Comparison of ENCODE assay signal across 22 cellular contexts in the genomic region with DNA sequence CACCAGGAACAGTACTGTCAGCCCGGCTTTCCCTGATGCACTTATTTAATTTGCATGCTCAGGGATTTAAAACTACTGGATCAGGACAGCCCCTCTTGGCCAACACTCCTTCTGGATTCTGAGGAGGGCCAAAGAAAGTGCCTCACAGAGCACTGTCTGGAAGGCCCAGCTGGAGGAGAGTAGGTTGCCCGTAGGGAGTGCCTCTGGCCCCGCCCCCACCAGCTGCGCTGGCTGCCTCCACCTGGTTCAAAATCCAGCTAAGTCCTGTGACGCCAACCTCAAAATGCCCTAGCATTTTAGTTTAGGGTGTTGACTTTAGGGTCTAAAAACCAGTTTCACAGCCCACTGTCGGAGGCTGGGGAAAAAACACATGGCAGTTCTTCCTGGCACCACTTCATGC. TPM values are rescaled to one million over a fixed set of nuclear protein-coding genes. Genes with fewer than 3 reads are reported as not detected.
DNase-seq lines count a peak whose midpoint lies in the region; ATAC-seq and TF ChIP-seq lines count a peak whose summit lies in the region.
"Had no signal": no experiment of that assay in that cellular context is flagged by ENCODE, and none has a peak within 500 bp of the region (broad histone marks: within the 10 kb centered on the region; RNA-seq: fewer than 3 reads in every experiment).

No MANE protein-coding gene starts in this region.

- no peak for TF ChIP-seq POLR2A in transverse colon (IDR thresholded peaks at IDR 0.05)

- H3K4me3 ChIP-seq in transverse colon: no peak overlapping the region
- H3K4me3 ChIP-seq: esophagus muscularis mucosa, HAP-1 had no signal

- no peak overlapping the region for H3K27ac Mint-ChIP-seq in Calu3 (ENCODE audit: unreplicated experiment)
- H3K27ac Mint-ChIP-seq: activated naive CD8-positive, alpha-beta T cell treated with anti-CD3 and anti-CD28 coated beads, Interleukin-2, amount 50 U/mL, for 24 hours; nephron progenitor cell; WTC11 had no signal

- H3K9me3 Mint-ChIP-seq in Calu3 (ENCODE audit: low read depth, unreplicated experiment): no peaks in the 10 kb centered on the region
- H3K9me3 Mint-ChIP-seq: activated naive CD8-positive, alpha-beta T cell treated with anti-CD3 and anti-CD28 coated beads, Interleukin-2, amount 50 U/mL, for 24 hours; nephron progenitor cell; WTC11 had no signal

- no peaks in the 10 kb centered on the region for H3K9me3 ChIP-seq in transverse colon
- H3K9me3 ChIP-seq: esophagus muscularis mucosa, HAP-1 had no signal

- DNase-seq in Right ventricle myocardium inferior (ENCODE audit: missing footprints): no peak
- DNase-seq in cardiac septum (ENCODE audit: low spot score): no peak
- DNase-seq in SHP77 treated with DMSO at 0.1 percent for 48 hours (lab: John Stamatoyannopoulos, UW): peak; percentile 20
- DNase-seq in left cardiac atrium: no peak
- DNase-seq in transverse colon: peak; percentile 41
- DNase-seq in Calu3: no peak
- no peak for DNase-seq in Ammon's horn (ENCODE audit: low spot score)
- DNase-seq in C1 segment of cervical spinal cord (lab: John Stamatoyannopoulos, UW): no peak
- DNase-seq: activated CD4-positive, alpha-beta T cell treated with anti-CD3 and anti-CD28 coated beads, Interleukin-2, amount 50 U/mL, for 4 hours; activated CD8-positive, alpha-beta memory T cell treated with anti-CD3 and anti-CD28 coated beads, Interleukin-2, amount 50 U/mL, for 48 hours; activated naive CD8-positive, alpha-beta T cell treated with anti-CD3 and anti-CD28 coated beads, Interleukin-2, amount 50 U/mL, for 24 hours; DMS153; effector memory CD4-positive, alpha-beta T cell; NCI-H146; NCI-H345; nephron progenitor cell; RPMI8226 had no signal

- H3K4me1 Mint-ChIP-seq in Calu3 (ENCODE audit: low read depth, unreplicated experiment): no peaks in the 10 kb centered on the region

- CTCF ChIA-PET in Calu3 (lab: Charles Lee): no interaction called here

- peak overlapping the region in 1 of 4 donors; percentile 3 for H3K27ac ChIP-seq in transverse colon
- H3K27ac ChIP-seq: C4-2B, esophagus muscularis mucosa had no signal

- no peaks in the 10 kb centered on the region for H3K27me3 Mint-ChIP-seq in Calu3 (ENCODE audit: unreplicated experiment)
- H3K27me3 Mint-ChIP-seq: activated naive CD8-positive, alpha-beta T cell treated with anti-CD3 and anti-CD28 coated beads, Interleukin-2, amount 50 U/mL, for 24 hours had no signal

- 72% methylated on average over 6 of the region's 6 CpGs; no CpG with 5 or more reads in 1 of the 2 donors for WGBS in transverse colon (ENCODE audit: low coverage in 1 of 2), 2 donors

- H3K36me3 Mint-ChIP-seq in Calu3 (ENCODE audit: insufficient read depth, unreplicated experiment): no peaks in the 10 kb centered on the region
- H3K36me3 Mint-ChIP-seq: WTC11 had no signal

- no peak overlapping the region for H3K4me3 Mint-ChIP-seq in Calu3 (ENCODE audit: low read depth, unreplicated experiment)
- H3K4me3 Mint-ChIP-seq: activated naive CD8-positive, alpha-beta T cell treated with anti-CD3 and anti-CD28 coated beads, Interleukin-2, amount 50 U/mL, for 24 hours; nephron progenitor cell; WTC11 had no signal

- in situ Hi-C loops in transverse colon (cut with MboI; ENCODE audit: low pct_ligation_motif_present in 1 of 4, low pct_unique_long_range_greater_than_20kb in 1 of 4, low sequenced_read_pairs in 3 of 4): loop anchor here in 2 of 4 donors (10.0 to 25.0 kb wide), 3 partner anchors 149 to 199 kb away; a partner anchor contains a TSS

- no peak for TF ChIP-seq EP300 in transverse colon (IDR thresholded peaks at IDR 0.05; ENCODE audit: low read depth)

- TF ChIP-seq CTCF in transverse colon (IDR thresholded peaks at IDR 0.05): no peak
- TF ChIP-seq CTCF in Calu3 (IDR thresholded peaks at IDR 0.05; ENCODE audit: unreplicated experiment): no peak

- BruUV-seq in Calu3 (replicated peaks; lab: Mats Ljungman, UMichigan): no TSS peak

- no peaks in the 10 kb centered on the region for H3K27me3 ChIP-seq in transverse colon
- H3K27me3 ChIP-seq: esophagus muscularis mucosa had no signal

- ATAC-seq in Right ventricle myocardium inferior (peak; percentile 74), left cardiac atrium (peak; percentile 41 to 74)
- ATAC-seq: activated naive CD8-positive, alpha-beta T cell treated with anti-CD3 and anti-CD28 coated beads, Interleukin-2, amount 50 U/mL, for 24 hours; left lobe of liver; WTC11 had no signal

- peaks cover 0 to 2% (median 0%) of the 10 kb centered on the region in 4 donors for H3K4me1 ChIP-seq in transverse colon
- H3K4me1 ChIP-seq: HAP-1 had no signal

- peaks cover 0 to 6% (median 0%) of the 10 kb centered on the region in 4 donors for H3K36me3 ChIP-seq in transverse colon
- H3K36me3 ChIP-seq: HAP-1 had no signal

- intact Hi-C loops in Right ventricle myocardium inferior (cut with DNase I) (no loop called here), cardiac septum (cut with DNase I) (no loop called here), left cardiac atrium (cut with DNase I) (loop anchor here in 1 of 2 donors (10.0 kb wide), 1 partner anchor 149 kb away; a partner anchor contains a TSS), transverse colon (cut with DNase I; ENCODE audit: low total_unique reads) (no loop called here), Calu3 (cut with micrococcal nuclease; ENCODE audit: unreplicated experiment) (no loop called here)

RNA-seq across cellular contexts. Expression of a gene that starts 49.5 kb away (rescaled TPM):
- total RNA-seq in Right ventricle myocardium inferior (18.9 TPM), cardiac septum (17.1 TPM), left cardiac atrium (10 to 100 TPM; 28.7 to 56.9 TPM), transverse colon (100 to 1,000 TPM in 3 of 4 donors, 10 to 100 TPM in 1; 45.7 to 206 (median 148) TPM), Calu3 (2022) (104 and 110 TPM in 2 replicates)

Comparison
In these comparisons a context has a peak if more than half of its experiments do, and no peak if none do; other contexts are left out.
1. DNase-seq: peak in SHP77 treated with DMSO at 0.1 percent for 48 hours (single experiment) and transverse colon (single experiment); none in Right ventricle myocardium inferior (single experiment), cardiac septum (single experiment), left cardiac atrium (single experiment), Calu3 (single experiment), Ammon's horn (single experiment) and C1 segment of cervical spinal cord (0 of 14).